Comparison of ENCODE assay signal across 15 cellular contexts in genomic region chrX:46209037-46209436, GRCh38.
"Had no signal": no experiment of that assay in that cellular context is flagged by ENCODE, and none has a peak within 500 bp of the region (broad histone marks: within the 10 kb centered on the region; RNA-seq: fewer than 3 reads in every experiment).

No MANE protein-coding gene starts in this region.

- H2AFZ ChIP-seq: neural progenitor cell had no signal

- H3K9ac ChIP-seq: neural progenitor cell had no signal

- H3K4me1 ChIP-seq: gastrocnemius medialis, thyroid gland had no signal

- H3K9me3 ChIP-seq: gastrocnemius medialis, ovary, thyroid gland had no signal

- H3K27me3 ChIP-seq: cardiac muscle cell, gastrocnemius medialis, neural progenitor cell, ovary, thyroid gland had no signal

- DNase-seq: activated CD4-positive, alpha-beta T cell treated with anti-CD3 and anti-CD28 coated beads, Interleukin-2, amount 50 U/mL, for 48 hours; activated CD4-positive, CD25-positive, alpha-beta regulatory T cell treated with anti-CD3 and anti-CD28 coated beads, Interleukin-2, amount 50 U/mL, for 72 hours; activated CD8-positive, alpha-beta memory T cell treated with anti-CD3 and anti-CD28 coated beads, Interleukin-2, amount 10 ng/mL, durations not matched to agents 7 days and 5 days; activated gamma-delta T cell; activated naive CD8-positive, alpha-beta T cell treated with anti-CD3 and anti-CD28 coated beads, Interleukin-2, amount 10 ng/mL, durations not matched to agents 7 days and 5 days; activated T-cell treated with anti-CD3 and anti-CD28 coated beads, Interleukin-2, amount 50 U/mL, for 24 hours; aorta; effector CD8-positive, alpha-beta T cell; gastrocnemius medialis; ovary; T-helper 9 cell; thyroid gland had no signal

- H3K27ac ChIP-seq: cardiac muscle cell, coronary artery, gastrocnemius medialis, neural progenitor cell, ovary, thyroid gland had no signal

- H3K4me2 ChIP-seq: neural progenitor cell had no signal

- ATAC-seq: activated CD8-positive, alpha-beta memory T cell treated with anti-CD3 and anti-CD28 coated beads, Interleukin-2, amount 10 ng/mL, durations not matched to agents 7 days and 5 days; gastrocnemius medialis had no signal

- H3K36me3 ChIP-seq: cardiac muscle cell, gastrocnemius medialis, neural progenitor cell, ovary, thyroid gland had no signal

- H3K4me3 ChIP-seq: cardiac muscle cell, coronary artery, gastrocnemius medialis, neural progenitor cell, ovary, thyroid gland had no signal
